In the genomic region with DNA sequence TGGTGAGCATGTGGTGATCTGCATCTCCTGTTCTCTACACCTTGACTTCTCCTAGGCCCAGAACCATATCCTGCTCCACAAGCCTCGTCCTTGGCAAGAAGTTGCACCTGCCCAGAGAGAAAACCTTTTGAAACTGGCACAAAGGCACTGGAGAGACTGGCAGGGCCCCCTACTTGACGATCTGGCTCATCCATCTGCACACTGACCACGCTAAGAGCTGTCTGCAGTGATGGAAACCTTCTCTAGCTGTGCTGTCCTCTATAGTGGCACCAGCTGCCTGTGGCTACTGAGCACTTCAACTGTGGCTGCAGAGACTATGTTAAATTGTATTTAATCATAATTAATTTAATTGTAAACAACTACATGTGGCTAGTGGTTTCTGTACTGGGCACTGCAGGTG, we compare ENCODE assay signal across 1 cellular context.
TF ChIP-seq lines count a peak whose summit lies in the region.

No MANE protein-coding gene starts in this region.

TF ChIP-seq in GM23338, 12 proteins besides CTCF, POLR2A, EP300 and RAD21:
- TF ChIP-seq, protein P1, sequence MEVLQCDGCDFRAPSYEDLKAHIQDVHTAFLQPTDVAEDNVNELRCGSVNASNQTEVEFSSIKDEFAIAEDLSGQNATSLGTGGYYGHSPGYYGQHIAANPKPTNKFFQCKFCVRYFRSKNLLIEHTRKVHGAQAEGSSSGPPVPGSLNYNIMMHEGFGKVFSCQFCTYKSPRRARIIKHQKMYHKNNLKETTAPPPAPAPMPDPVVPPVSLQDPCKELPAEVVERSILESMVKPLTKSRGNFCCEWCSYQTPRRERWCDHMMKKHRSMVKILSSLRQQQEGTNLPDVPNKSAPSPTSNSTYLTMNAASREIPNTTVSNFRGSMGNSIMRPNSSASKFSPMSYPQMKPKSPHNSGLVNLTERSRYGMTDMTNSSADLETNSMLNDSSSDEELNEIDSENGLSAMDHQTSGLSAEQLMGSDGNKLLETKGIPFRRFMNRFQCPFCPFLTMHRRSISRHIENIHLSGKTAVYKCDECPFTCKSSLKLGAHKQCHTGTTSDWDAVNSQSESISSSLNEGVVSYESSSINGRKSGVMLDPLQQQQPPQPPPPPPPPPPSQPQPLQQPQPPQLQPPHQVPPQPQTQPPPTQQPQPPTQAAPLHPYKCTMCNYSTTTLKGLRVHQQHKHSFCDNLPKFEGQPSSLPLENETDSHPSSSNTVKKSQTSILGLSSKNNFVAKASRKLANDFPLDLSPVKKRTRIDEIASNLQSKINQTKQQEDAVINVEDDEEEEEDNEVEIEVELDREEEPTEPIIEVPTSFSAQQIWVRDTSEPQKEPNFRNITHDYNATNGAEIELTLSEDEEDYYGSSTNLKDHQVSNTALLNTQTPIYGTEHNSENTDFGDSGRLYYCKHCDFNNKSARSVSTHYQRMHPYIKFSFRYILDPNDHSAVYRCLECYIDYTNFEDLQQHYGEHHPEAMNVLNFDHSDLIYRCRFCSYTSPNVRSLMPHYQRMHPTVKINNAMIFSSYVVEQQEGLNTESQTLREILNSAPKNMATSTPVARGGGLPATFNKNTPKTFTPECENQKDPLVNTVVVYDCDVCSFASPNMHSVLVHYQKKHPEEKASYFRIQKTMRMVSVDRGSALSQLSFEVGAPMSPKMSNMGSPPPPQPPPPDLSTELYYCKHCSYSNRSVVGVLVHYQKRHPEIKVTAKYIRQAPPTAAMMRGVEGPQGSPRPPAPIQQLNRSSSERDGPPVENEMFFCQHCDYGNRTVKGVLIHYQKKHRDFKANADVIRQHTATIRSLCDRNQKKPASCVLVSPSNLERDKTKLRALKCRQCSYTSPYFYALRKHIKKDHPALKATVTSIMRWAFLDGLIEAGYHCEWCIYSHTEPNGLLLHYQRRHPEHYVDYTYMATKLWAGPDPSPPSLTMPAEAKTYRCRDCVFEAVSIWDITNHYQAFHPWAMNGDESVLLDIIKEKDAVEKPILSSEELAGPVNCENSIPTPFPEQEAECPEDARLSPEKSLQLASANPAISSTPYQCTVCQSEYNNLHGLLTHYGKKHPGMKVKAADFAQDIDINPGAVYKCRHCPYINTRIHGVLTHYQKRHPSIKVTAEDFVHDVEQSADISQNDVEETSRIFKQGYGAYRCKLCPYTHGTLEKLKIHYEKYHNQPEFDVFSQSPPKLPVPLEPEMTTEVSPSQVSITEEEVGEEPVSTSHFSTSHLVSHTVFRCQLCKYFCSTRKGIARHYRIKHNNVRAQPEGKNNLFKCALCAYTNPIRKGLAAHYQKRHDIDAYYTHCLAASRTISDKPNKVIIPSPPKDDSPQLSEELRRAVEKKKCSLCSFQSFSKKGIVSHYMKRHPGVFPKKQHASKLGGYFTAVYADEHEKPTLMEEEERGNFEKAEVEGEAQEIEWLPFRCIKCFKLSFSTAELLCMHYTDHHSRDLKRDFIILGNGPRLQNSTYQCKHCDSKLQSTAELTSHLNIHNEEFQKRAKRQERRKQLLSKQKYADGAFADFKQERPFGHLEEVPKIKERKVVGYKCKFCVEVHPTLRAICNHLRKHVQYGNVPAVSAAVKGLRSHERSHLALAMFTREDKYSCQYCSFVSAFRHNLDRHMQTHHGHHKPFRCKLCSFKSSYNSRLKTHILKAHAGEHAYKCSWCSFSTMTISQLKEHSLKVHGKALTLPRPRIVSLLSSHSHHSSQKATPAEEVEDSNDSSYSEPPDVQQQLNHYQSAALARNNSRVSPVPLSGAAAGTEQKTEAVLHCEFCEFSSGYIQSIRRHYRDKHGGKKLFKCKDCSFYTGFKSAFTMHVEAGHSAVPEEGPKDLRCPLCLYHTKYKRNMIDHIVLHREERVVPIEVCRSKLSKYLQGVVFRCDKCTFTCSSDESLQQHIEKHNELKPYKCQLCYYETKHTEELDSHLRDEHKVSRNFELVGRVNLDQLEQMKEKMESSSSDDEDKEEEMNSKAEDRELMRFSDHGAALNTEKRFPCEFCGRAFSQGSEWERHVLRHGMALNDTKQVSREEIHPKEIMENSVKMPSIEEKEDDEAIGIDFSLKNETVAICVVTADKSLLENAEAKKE (CRISPR knock-in tag; IDR thresholded peaks at IDR 0.05) = no peak
TF ChIP-seq in GM23338: peak in this region for 0.
